1 cellular context compared by ENCODE assay signal in the genomic region with DNA sequence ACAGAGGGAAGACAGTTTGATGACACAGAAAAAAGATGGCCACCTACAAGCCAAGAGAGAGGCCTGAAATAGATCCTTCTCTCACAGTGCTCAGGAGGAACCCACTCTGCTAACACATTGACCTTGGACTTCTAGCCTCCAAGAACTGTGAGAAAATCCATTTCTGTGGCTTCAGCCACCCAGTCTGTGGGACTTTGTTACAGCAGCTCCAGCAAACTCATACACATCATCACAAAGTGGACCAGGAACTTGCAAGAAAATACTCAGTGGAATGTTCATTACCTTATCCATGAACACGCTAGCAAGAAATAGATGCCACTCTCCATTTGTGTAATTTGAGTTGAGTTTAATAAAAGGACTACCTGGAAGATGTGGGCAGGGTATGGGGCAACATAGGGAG.
A peak's percentile ranks its signal among the peaks of the same experiment; 100 is the strongest.
TF ChIP-seq lines count a peak whose summit lies in the region.

No MANE protein-coding gene starts in this region.

TF ChIP-seq in HepG2, 621 proteins besides CTCF, POLR2A, EP300 and RAD21 (continued from another document):
- TF ChIP-seq, protein P1, sequence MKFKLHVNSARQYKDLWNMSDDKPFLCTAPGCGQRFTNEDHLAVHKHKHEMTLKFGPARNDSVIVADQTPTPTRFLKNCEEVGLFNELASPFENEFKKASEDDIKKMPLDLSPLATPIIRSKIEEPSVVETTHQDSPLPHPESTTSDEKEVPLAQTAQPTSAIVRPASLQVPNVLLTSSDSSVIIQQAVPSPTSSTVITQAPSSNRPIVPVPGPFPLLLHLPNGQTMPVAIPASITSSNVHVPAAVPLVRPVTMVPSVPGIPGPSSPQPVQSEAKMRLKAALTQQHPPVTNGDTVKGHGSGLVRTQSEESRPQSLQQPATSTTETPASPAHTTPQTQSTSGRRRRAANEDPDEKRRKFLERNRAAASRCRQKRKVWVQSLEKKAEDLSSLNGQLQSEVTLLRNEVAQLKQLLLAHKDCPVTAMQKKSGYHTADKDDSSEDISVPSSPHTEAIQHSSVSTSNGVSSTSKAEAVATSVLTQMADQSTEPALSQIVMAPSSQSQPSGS (CRISPR knock-in tag; IDR thresholded peaks at IDR 0.05): no peak
- TF ChIP-seq, protein P2, sequence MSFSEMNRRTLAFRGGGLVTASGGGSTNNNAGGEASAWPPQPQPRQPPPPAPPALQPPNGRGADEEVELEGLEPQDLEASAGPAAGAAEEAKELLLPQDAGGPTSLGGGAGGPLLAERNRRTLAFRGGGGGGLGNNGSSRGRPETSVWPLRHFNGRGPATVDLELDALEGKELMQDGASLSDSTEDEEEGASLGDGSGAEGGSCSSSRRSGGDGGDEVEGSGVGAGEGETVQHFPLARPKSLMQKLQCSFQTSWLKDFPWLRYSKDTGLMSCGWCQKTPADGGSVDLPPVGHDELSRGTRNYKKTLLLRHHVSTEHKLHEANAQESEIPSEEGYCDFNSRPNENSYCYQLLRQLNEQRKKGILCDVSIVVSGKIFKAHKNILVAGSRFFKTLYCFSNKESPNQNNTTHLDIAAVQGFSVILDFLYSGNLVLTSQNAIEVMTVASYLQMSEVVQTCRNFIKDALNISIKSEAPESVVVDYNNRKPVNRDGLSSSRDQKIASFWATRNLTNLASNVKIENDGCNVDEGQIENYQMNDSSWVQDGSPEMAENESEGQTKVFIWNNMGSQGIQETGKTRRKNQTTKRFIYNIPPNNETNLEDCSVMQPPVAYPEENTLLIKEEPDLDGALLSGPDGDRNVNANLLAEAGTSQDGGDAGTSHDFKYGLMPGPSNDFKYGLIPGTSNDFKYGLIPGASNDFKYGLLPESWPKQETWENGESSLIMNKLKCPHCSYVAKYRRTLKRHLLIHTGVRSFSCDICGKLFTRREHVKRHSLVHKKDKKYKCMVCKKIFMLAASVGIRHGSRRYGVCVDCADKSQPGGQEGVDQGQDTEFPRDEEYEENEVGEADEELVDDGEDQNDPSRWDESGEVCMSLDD (CRISPR knock-in tag; IDR thresholded peaks at IDR 0.05; ENCODE audit: borderline replicate concordance): no peak
- no peak for TF ChIP-seq MAFK (conservative IDR thresholded peaks at IDR 0.05 in 1 of 2, IDR thresholded peaks at IDR 0.05 in 1 of 2; ENCODE audit: low read length in 2 of 2)
- peak; percentile 90 for TF ChIP-seq ZNF12 (CRISPR knock-in tag; IDR thresholded peaks at IDR 0.05)
